Comparison of ENCODE assay signal across 19 cellular contexts in genomic region chr3:159074756-159075155, GRCh38. TPM values are rescaled to one million over a fixed set of nuclear protein-coding genes. Genes with fewer than 3 reads are reported as not detected.
"Had no signal": no experiment of that assay in that cellular context is flagged by ENCODE, and none has a peak within 500 bp of the region (broad histone marks: within the 10 kb centered on the region; RNA-seq: fewer than 3 reads in every experiment).

No MANE protein-coding gene starts in this region.

- H3K4me2 ChIP-seq: neural progenitor cell had no signal

- H3K4me1 ChIP-seq: parathyroid adenoma, right lobe of liver, tibial nerve, upper lobe of left lung had no signal

- H3K36me3 ChIP-seq: neural progenitor cell, right lobe of liver, thoracic aorta, tibial nerve, upper lobe of left lung had no signal

- H3K79me2 ChIP-seq: parathyroid adenoma had no signal

- H3K27me3 ChIP-seq: neural progenitor cell, right lobe of liver, tibial nerve, upper lobe of left lung had no signal

- H3K27ac ChIP-seq: neural progenitor cell, parathyroid adenoma, right lobe of liver, thoracic aorta, tibial nerve, upper lobe of left lung had no signal

- DNase-seq: cortex of kidney; effector memory CD8-positive, alpha-beta T cell; hypothalamus; immature natural killer cell; islet precursor cell; naive thymus-derived CD4-positive, alpha-beta T cell; right lobe of liver; small intestine; stimulated activated CD4-positive, alpha-beta T cell treated with anti-CD3 and anti-CD28 coated beads, Interleukin-15, amount 100 ng/mL, for 24 hours; stimulated activated CD4-positive, alpha-beta T cell treated with anti-CD3 and anti-CD28 coated beads, Interleukin-2, amount 100 ng/mL, for 48 hours; stimulated activated naive B cell treated with anti-CD40 and anti-IgM and Interleukin-4, amounts not matched to agents 10 μg/mL and 1 μg/mL and 100 μg/mL, for 72 hours; upper lobe of left lung had no signal

- H3K4me3 ChIP-seq: lung, neural progenitor cell, right lobe of liver, thoracic aorta, tibial nerve, upper lobe of left lung had no signal

- H3K9ac ChIP-seq: neural progenitor cell, parathyroid adenoma had no signal

RNA-seq across cellular contexts. Expression of gene IQCJ, which starts 5.6 kb away (rescaled TPM):
- polyA plus RNA-seq: esophagus; immature natural killer cell; liver; lung; naive thymus-derived CD4-positive, alpha-beta T cell; small intestine had no signal
